ENCODE assay signal across 25 cellular contexts in genomic region chr11:71341596-71341995, GRCh38.
"Had no signal": no experiment of that assay in that cellular context is flagged by ENCODE, and none has a peak within 500 bp of the region (broad histone marks: within the 10 kb centered on the region; RNA-seq: fewer than 3 reads in every experiment).

No MANE protein-coding gene starts in this region.

- H3K9me3 ChIP-seq: left ventricle myocardium inferior, prostate gland, right atrium auricular region, sigmoid colon, testis, tibial artery, uterus had no signal

- H3K27ac Mint-ChIP-seq: immature natural killer cell; memory B cell; nephron progenitor cell; stimulated activated memory B cell treated with anti-CD40 and anti-IgM and Interleukin-4, amounts not matched to agents 10 μg/mL and 1 μg/mL and 100 μg/mL, for 72 hours; type B pancreatic cell had no signal

- H2AFZ ChIP-seq: parathyroid adenoma had no signal

- H3K27me3 ChIP-seq: right atrium auricular region, sigmoid colon, testis, uterus had no signal

- H3K36me3 ChIP-seq: left ventricle myocardium inferior, prostate gland, right atrium auricular region, sigmoid colon, tibial artery, uterus had no signal

- H3K36me3 Mint-ChIP-seq: immature natural killer cell; memory B cell; stimulated activated memory B cell treated with anti-CD40 and anti-IgM and Interleukin-4, amounts not matched to agents 10 μg/mL and 1 μg/mL and 100 μg/mL, for 72 hours; type B pancreatic cell had no signal

- H3K4me3 ChIP-seq: dorsolateral prefrontal cortex, left ventricle myocardium inferior, lung, prostate gland, right atrium auricular region, sigmoid colon, testis, tibial artery, uterus had no signal

- ATAC-seq: left colon; stimulated activated memory B cell treated with anti-CD40 and anti-IgM and Interleukin-4, amounts not matched to agents 10 μg/mL and 1 μg/mL and 100 μg/mL, for 72 hours; stimulated activated naive CD8-positive, alpha-beta T cell treated with anti-CD3 and anti-CD28 coated beads, Interleukin-15, Interleukin-2, amounts not matched to agents 100 U/mL and 50 U/mL, for 24 hours had no signal

- H3K9me3 Mint-ChIP-seq: immature natural killer cell; memory B cell; naive B cell; nephron progenitor cell; stimulated activated memory B cell treated with anti-CD40 and anti-IgM and Interleukin-4, amounts not matched to agents 10 μg/mL and 1 μg/mL and 100 μg/mL, for 72 hours; type B pancreatic cell had no signal

- DNase-seq: dorsolateral prefrontal cortex; effector CD4-positive, alpha-beta T cell; hypothalamus; immature natural killer cell; islet precursor cell; kidney glomerular epithelial cell; left colon; left ventricle myocardium inferior; naive B cell; nephron progenitor cell; occipital lobe; sigmoid colon; stimulated activated CD4-positive, alpha-beta T cell treated with anti-CD3 and anti-CD28 coated beads, Interleukin-4, amount 100 ng/mL, for 4 hours; stimulated activated naive CD8-positive, alpha-beta T cell treated with anti-CD3 and anti-CD28 coated beads, Interleukin-15, Interleukin-2, amounts not matched to agents 100 U/mL and 50 U/mL, for 24 hours; substantia nigra; testis; uterus had no signal

- H3K9ac ChIP-seq: parathyroid adenoma had no signal

- H3K27ac ChIP-seq: dorsolateral prefrontal cortex, left ventricle myocardium inferior, parathyroid adenoma, prostate gland, right atrium auricular region, sigmoid colon, testis, tibial artery, uterus had no signal

- H3K4me3 Mint-ChIP-seq: immature natural killer cell; memory B cell; naive B cell; nephron progenitor cell; stimulated activated memory B cell treated with anti-CD40 and anti-IgM and Interleukin-4, amounts not matched to agents 10 μg/mL and 1 μg/mL and 100 μg/mL, for 72 hours; type B pancreatic cell had no signal

- H3K4me1 ChIP-seq: left ventricle myocardium inferior, parathyroid adenoma, prostate gland, right atrium auricular region, tibial artery, uterus had no signal

- H3K4me1 Mint-ChIP-seq: immature natural killer cell, memory B cell had no signal
